In genomic region chr19:3397266-3398022, GRCh38 we compare ENCODE assay signal across 1 cellular context.
TF ChIP-seq lines count a peak whose summit lies in the region.

No MANE protein-coding gene starts in this region.

TF ChIP-seq in GM12878, 131 proteins besides CTCF, POLR2A, EP300 and RAD21 (continued from another document):
- no peak for TF ChIP-seq IRF3 (IDR thresholded peaks at IDR 0.05)
